Comparison of ENCODE assay signal across 1 cellular context in genomic region chr9:110214090-110214489, GRCh38.
A peak's percentile ranks its signal among the peaks of the same experiment; 100 is the strongest.
TF ChIP-seq lines count a peak whose summit lies in the region.

No MANE protein-coding gene starts in this region.

TF ChIP-seq in HepG2, 621 proteins besides CTCF, POLR2A, EP300 and RAD21 (continued from another document):
- TF ChIP-seq, protein P1, sequence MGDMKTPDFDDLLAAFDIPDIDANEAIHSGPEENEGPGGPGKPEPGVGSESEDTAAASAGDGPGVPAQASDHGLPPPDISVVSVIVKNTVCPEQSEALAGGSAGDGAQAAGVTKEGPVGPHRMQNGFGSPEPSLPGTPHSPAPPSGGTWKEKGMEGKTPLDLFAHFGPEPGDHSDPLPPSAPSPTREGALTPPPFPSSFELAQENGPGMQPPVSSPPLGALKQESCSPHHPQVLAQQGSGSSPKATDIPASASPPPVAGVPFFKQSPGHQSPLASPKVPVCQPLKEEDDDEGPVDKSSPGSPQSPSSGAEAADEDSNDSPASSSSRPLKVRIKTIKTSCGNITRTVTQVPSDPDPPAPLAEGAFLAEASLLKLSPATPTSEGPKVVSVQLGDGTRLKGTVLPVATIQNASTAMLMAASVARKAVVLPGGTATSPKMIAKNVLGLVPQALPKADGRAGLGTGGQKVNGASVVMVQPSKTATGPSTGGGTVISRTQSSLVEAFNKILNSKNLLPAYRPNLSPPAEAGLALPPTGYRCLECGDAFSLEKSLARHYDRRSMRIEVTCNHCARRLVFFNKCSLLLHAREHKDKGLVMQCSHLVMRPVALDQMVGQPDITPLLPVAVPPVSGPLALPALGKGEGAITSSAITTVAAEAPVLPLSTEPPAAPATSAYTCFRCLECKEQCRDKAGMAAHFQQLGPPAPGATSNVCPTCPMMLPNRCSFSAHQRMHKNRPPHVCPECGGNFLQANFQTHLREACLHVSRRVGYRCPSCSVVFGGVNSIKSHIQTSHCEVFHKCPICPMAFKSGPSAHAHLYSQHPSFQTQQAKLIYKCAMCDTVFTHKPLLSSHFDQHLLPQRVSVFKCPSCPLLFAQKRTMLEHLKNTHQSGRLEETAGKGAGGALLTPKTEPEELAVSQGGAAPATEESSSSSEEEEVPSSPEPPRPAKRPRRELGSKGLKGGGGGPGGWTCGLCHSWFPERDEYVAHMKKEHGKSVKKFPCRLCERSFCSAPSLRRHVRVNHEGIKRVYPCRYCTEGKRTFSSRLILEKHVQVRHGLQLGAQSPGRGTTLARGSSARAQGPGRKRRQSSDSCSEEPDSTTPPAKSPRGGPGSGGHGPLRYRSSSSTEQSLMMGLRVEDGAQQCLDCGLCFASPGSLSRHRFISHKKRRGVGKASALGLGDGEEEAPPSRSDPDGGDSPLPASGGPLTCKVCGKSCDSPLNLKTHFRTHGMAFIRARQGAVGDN (CRISPR knock-in tag; IDR thresholded peaks at IDR 0.05): peak; percentile 21; the same call in 1 of the 2 replicates
- TF ChIP-seq RFXAP (CRISPR knock-in tag; IDR thresholded peaks at IDR 0.05; ENCODE audit: borderline replicate concordance): no peak
- no peak for TF ChIP-seq POLR2AphosphoS2 (IDR thresholded peaks at IDR 0.05; ENCODE audit: low read depth, low read length)
- TF ChIP-seq ZNF225 (CRISPR knock-in tag; IDR thresholded peaks at IDR 0.05): no peak
- TF ChIP-seq SALL1 (CRISPR knock-in tag; IDR thresholded peaks at IDR 0.05): 0 out of 2 replicates have a peak, but pooled peaks have one; percentile 3
- TF ChIP-seq ZNF772 (CRISPR knock-in tag; IDR thresholded peaks at IDR 0.05): 0 out of 2 replicates have a peak, but pooled peaks have one; percentile 29
- TF ChIP-seq ZNF761 (CRISPR knock-in tag; conservative IDR thresholded peaks at IDR 0.05): 0 out of 2 replicates have a peak, but pooled peaks have one; percentile 70
- TF ChIP-seq GFI1 (CRISPR knock-in tag; IDR thresholded peaks at IDR 0.05; ENCODE audit: borderline replicate concordance): 0 out of 2 replicates have a peak, but pooled peaks have one; percentile 3
- peak; percentile 52; the same call in 1 of the 2 replicates for TF ChIP-seq ZBTB21 (CRISPR knock-in tag; IDR thresholded peaks at IDR 0.05)
- TF ChIP-seq DMAP1 (CRISPR knock-in tag; IDR thresholded peaks at IDR 0.05): no peak
- no peak for TF ChIP-seq MTA3 (CRISPR knock-in tag; IDR thresholded peaks at IDR 0.05)
- 0 out of 2 replicates have a peak, but pooled peaks have one; percentile 7 for TF ChIP-seq FOXP4 (CRISPR knock-in tag; IDR thresholded peaks at IDR 0.05)
- TF ChIP-seq, protein P2, sequence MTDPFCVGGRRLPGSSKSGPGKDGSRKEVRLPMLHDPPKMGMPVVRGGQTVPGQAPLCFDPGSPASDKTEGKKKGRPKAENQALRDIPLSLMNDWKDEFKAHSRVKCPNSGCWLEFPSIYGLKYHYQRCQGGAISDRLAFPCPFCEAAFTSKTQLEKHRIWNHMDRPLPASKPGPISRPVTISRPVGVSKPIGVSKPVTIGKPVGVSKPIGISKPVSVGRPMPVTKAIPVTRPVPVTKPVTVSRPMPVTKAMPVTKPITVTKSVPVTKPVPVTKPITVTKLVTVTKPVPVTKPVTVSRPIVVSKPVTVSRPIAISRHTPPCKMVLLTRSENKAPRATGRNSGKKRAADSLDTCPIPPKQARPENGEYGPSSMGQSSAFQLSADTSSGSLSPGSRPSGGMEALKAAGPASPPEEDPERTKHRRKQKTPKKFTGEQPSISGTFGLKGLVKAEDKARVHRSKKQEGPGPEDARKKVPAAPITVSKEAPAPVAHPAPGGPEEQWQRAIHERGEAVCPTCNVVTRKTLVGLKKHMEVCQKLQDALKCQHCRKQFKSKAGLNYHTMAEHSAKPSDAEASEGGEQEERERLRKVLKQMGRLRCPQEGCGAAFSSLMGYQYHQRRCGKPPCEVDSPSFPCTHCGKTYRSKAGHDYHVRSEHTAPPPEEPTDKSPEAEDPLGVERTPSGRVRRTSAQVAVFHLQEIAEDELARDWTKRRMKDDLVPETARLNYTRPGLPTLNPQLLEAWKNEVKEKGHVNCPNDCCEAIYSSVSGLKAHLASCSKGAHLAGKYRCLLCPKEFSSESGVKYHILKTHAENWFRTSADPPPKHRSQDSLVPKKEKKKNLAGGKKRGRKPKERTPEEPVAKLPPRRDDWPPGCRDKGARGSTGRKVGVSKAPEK (CRISPR knock-in tag; IDR thresholded peaks at IDR 0.05; ENCODE audit: borderline replicate concordance): no peak
- no peak for TF ChIP-seq AGO1 (IDR thresholded peaks at IDR 0.05; ENCODE audit: low read depth, low read length, poor library complexity, severe bottlenecking)
- peak; percentile 76 for TF ChIP-seq CREB1 (IDR thresholded peaks at IDR 0.05)
- no peak for TF ChIP-seq CREB1 (CRISPR knock-in tag; IDR thresholded peaks at IDR 0.05)
- no peak for TF ChIP-seq ZNF430 (CRISPR knock-in tag; IDR thresholded peaks at IDR 0.05)
- no peak for TF ChIP-seq ZSCAN5A (CRISPR knock-in tag; IDR thresholded peaks at IDR 0.05; ENCODE audit: borderline replicate concordance)
